ENCODE assay signal across 8 cellular contexts in genomic region chr6:144149894-144150672, GRCh38. TPM values are rescaled to one million over a fixed set of nuclear protein-coding genes. Genes with fewer than 3 reads are reported as not detected.
A peak's percentile ranks its signal among the peaks of the same experiment; 100 is the strongest.
DNase-seq lines count a peak whose midpoint lies in the region; ATAC-seq and TF ChIP-seq lines count a peak whose summit lies in the region.

STX11 (plus strand) TSS chr6:144150517; CDS start chr6:144186628, 36,111 bp downstream.

- no peak for TF ChIP-seq CTCF in esophagus muscularis mucosa (IDR thresholded peaks at IDR 0.05)

- TF ChIP-seq EP300 in esophagus muscularis mucosa (IDR thresholded peaks at IDR 0.05): no peak

- H3K4me1 Mint-ChIP-seq in naive B cell: peaks cover 15 to 31% (median 17%) of the 10 kb centered on the region in 3 donors
- peaks cover 49% of the 10 kb centered on the region for H3K4me1 Mint-ChIP-seq in stimulated activated memory B cell treated with anti-CD40 and anti-IgM and Interleukin-4, amounts not matched to agents 10 μg/mL and 1 μg/mL and 100 μg/mL, for 72 hours

- no peaks in the 10 kb centered on the region for H3K27me3 Mint-ChIP-seq in naive B cell
- no peaks in the 10 kb centered on the region for H3K27me3 Mint-ChIP-seq in stimulated activated memory B cell treated with anti-CD40 and anti-IgM and Interleukin-4, amounts not matched to agents 10 μg/mL and 1 μg/mL and 100 μg/mL, for 72 hours

- no peaks in the 10 kb centered on the region for H3K36me3 Mint-ChIP-seq in naive B cell
- H3K36me3 Mint-ChIP-seq in stimulated activated memory B cell treated with anti-CD40 and anti-IgM and Interleukin-4, amounts not matched to agents 10 μg/mL and 1 μg/mL and 100 μg/mL, for 72 hours: peaks cover 10% of the 10 kb centered on the region

- H3K27me3 ChIP-seq in NT2/D1 (ENCODE audit: insufficient read depth, insufficient read length) (peaks cover 51% of the 10 kb centered on the region), esophagus muscularis mucosa (peaks cover 0 to 38% (median 0%) of the 10 kb centered on the region in 4 donors)

- no peak for TF ChIP-seq POLR2A in esophagus muscularis mucosa (IDR thresholded peaks at IDR 0.05; ENCODE audit: low read depth)

- H3K4me1 ChIP-seq in NT2/D1 (ENCODE audit: insufficient read depth, insufficient read length) (peaks cover 3% of the 10 kb centered on the region), esophagus muscularis mucosa (peaks cover 8 to 24% (median 22%) of the 10 kb centered on the region in 4 donors)

- H3K9me3 ChIP-seq in NT2/D1 (ENCODE audit: insufficient read depth, low read length) (no peaks in the 10 kb centered on the region), esophagus muscularis mucosa (no peaks in the 10 kb centered on the region)

- peak within 1 kb of the TSS; percentile 78 to 93 (median 84) for H3K27ac Mint-ChIP-seq in naive B cell
- peak within 1 kb of the TSS; percentile 93 for H3K27ac Mint-ChIP-seq in stimulated activated memory B cell treated with anti-CD40 and anti-IgM and Interleukin-4, amounts not matched to agents 10 μg/mL and 1 μg/mL and 100 μg/mL, for 72 hours

- ATAC-seq in HG03064 (IDR thresholded peaks at IDR 0.05; ENCODE audit: low read depth, unreplicated experiment): peak; percentile 59
- peak; percentile 71 for ATAC-seq in naive B cell (ENCODE audit: low read depth in 2 of 2)
- peak; percentile 87 for ATAC-seq in stimulated activated memory B cell treated with anti-CD40 and anti-IgM and Interleukin-4, amounts not matched to agents 10 μg/mL and 1 μg/mL and 100 μg/mL, for 72 hours

- H3K9me3 Mint-ChIP-seq in naive B cell: no peaks in the 10 kb centered on the region
- no peaks in the 10 kb centered on the region for H3K9me3 Mint-ChIP-seq in stimulated activated memory B cell treated with anti-CD40 and anti-IgM and Interleukin-4, amounts not matched to agents 10 μg/mL and 1 μg/mL and 100 μg/mL, for 72 hours

- peak within 1 kb of the TSS; percentile 88 to 99 (median 96) for H3K4me3 Mint-ChIP-seq in naive B cell
- H3K4me3 Mint-ChIP-seq in stimulated activated memory B cell treated with anti-CD40 and anti-IgM and Interleukin-4, amounts not matched to agents 10 μg/mL and 1 μg/mL and 100 μg/mL, for 72 hours: peak within 1 kb of the TSS; percentile 87

- intact Hi-C loops in esophagus muscularis mucosa (cut with DNase I): loop anchor here (5.0 kb wide), 1 partner anchor 67 kb away; no protein-coding TSS in a partner anchor

- DNase-seq in NK-92 treated with Interleukin-12 subunit alpha and Interleukin-12 subunit beta, amount 100 ng/mL, for 24 hours (lab: John Stamatoyannopoulos, UW): peak; percentile 82
- DNase-seq in NK-92 (lab: John Stamatoyannopoulos, UW; ENCODE audit: unreplicated experiment) (no peak), NT2/D1 (ENCODE audit: low read depth, low spot score) (no peak), activated T-cell treated with anti-CD3 and anti-CD28 coated beads for 1 hour (ENCODE audit: low read depth) (peak; percentile 51), esophagus muscularis mucosa (ENCODE audit: extremely low spot score) (peak; percentile 91), naive B cell (peak; percentile 59)

- WGBS in esophagus muscularis mucosa: 2% methylated on average over 46 of the region's 90 CpGs

- H3K27ac ChIP-seq in esophagus muscularis mucosa (replicated peaks in 1 of 4): peak within 1 kb of the TSS; percentile 51 to 72 (median 61)

- H3K4me3 ChIP-seq in NT2/D1 (ENCODE audit: insufficient read length, low read depth): peak within 1 kb of the TSS; percentile 75
- H3K4me3 ChIP-seq in esophagus muscularis mucosa: peak within 1 kb of the TSS; percentile 66 to 90 (median 75)

- H3K9ac ChIP-seq in NT2/D1 (ENCODE audit: insufficient read length, low read depth): peak within 1 kb of the TSS; percentile 70

- H3K36me3 ChIP-seq in NT2/D1 (ENCODE audit: insufficient read depth, insufficient read length, low read length): no peaks in the 10 kb centered on the region
- H3K36me3 ChIP-seq in esophagus muscularis mucosa: no peaks in the 10 kb centered on the region

RNA-seq across cellular contexts. Expression of gene STX11, which starts in this region (rescaled TPM):
- 10 to 100 TPM in 1 of 4 donors, 1 to 10 TPM in 3; 3.3 to 14.1 (median 7.1) TPM for total RNA-seq in esophagus muscularis mucosa
- polyA plus RNA-seq in naive B cell (ENCODE audit: low read depth in 6 of 6): 1 to 10 TPM in 5 of 6 donors, under 1 TPM in 1; 0.26 to 4.1 (median 2.8) TPM

Comparison
In these comparisons a context has a peak if more than half of its experiments do, and no peak if none do; other contexts are left out.
1. DNase-seq: peak in NK-92 treated with Interleukin-12 subunit alpha and Interleukin-12 subunit beta, amount 100 ng/mL, for 24 hours (single experiment), activated T-cell treated with anti-CD3 and anti-CD28 coated beads for 1 hour (single experiment), esophagus muscularis mucosa (single experiment) and naive B cell (single experiment); none in NK-92 (single experiment) and NT2/D1 (single experiment).
2. Peak in every context shown above with its lines, with median percentiles within 50 percentile points of each other: ATAC-seq.